Comparison of ENCODE assay signal across 26 cellular contexts in genomic region chr12:18368594-18368993, GRCh38.
"Had no signal": no experiment of that assay in that cellular context is flagged by ENCODE, and none has a peak within 500 bp of the region (broad histone marks: within the 10 kb centered on the region; RNA-seq: fewer than 3 reads in every experiment).

No MANE protein-coding gene starts in this region.

- ATAC-seq: effector memory CD8-positive, alpha-beta T cell; left colon; left ventricle myocardium superior; lower lobe of right lung; naive thymus-derived CD8-positive, alpha-beta T cell; psoas muscle; right cardiac atrium; stimulated activated memory B cell treated with anti-CD40 and anti-IgM and Interleukin-4, amounts not matched to agents 10 μg/mL and 1 μg/mL and 100 μg/mL, for 72 hours; stimulated activated naive CD8-positive, alpha-beta T cell treated with anti-CD3 and anti-CD28 coated beads, Interleukin-15, Interleukin-2, amounts not matched to agents 100 U/mL and 50 U/mL, for 24 hours had no signal

- DNase-seq: dermis blood vessel endothelial cell; effector memory CD8-positive, alpha-beta T cell; erythroblast; esophagus squamous epithelium; foreskin melanocyte; hypothalamus; immature natural killer cell; islet precursor cell; kidney glomerular epithelial cell; left colon; left ventricle myocardium superior; lower lobe of right lung; naive thymus-derived CD8-positive, alpha-beta T cell; nephron progenitor cell; occipital lobe; ovary; posterior cingulate gyrus; psoas muscle; right cardiac atrium; sigmoid colon; stimulated activated CD4-positive, alpha-beta T cell treated with anti-CD3 and anti-CD28 coated beads, Interleukin-4, amount 100 ng/mL, for 4 hours; stimulated activated naive CD8-positive, alpha-beta T cell treated with anti-CD3 and anti-CD28 coated beads, Interleukin-15, Interleukin-2, amounts not matched to agents 100 U/mL and 50 U/mL, for 24 hours; substantia nigra; testis; upper lobe of left lung had no signal
